In genomic region chr16:50313596-50314483, GRCh38 we compare ENCODE assay signal across 1 cellular context.
TF ChIP-seq lines count a peak whose summit lies in the region.

No MANE protein-coding gene starts in this region.

TF ChIP-seq in HepG2, 621 proteins besides CTCF, POLR2A, EP300 and RAD21 (continued from another document and continues in another):
- TF ChIP-seq ZBTB49 (CRISPR knock-in tag; IDR thresholded peaks at IDR 0.05; ENCODE audit: borderline replicate concordance) (no peak), SOX6 (IDR thresholded peaks at IDR 0.05) (no peak), SOX6 (CRISPR knock-in tag; IDR thresholded peaks at IDR 0.05) (peak; percentile 85), DPF2 (CRISPR knock-in tag; IDR thresholded peaks at IDR 0.05; ENCODE audit: borderline replicate concordance, low read depth) (0 out of 2 replicates have a peak, but pooled peaks have one; percentile 27), ZBTB10 (CRISPR knock-in tag; IDR thresholded peaks at IDR 0.05; ENCODE audit: borderline replicate concordance) (no peak), E2F5 (CRISPR knock-in tag; conservative IDR thresholded peaks at IDR 0.05) (no peak), SOX13 (IDR thresholded peaks at IDR 0.05) (peak; percentile 65), SOX13 (CRISPR knock-in tag; conservative IDR thresholded peaks at IDR 0.05 in 1 of 2, IDR thresholded peaks at IDR 0.05 in 1 of 2) (peak in 1 of 2 experiments; percentile 90; a peak in 2 of 4 replicates), BHLHE40 (IDR thresholded peaks at IDR 0.05; ENCODE audit: low read length) (no peak), MED1 (CRISPR knock-in tag; IDR thresholded peaks at IDR 0.05) (peak; percentile 68), NCOA5 (CRISPR knock-in tag; IDR thresholded peaks at IDR 0.05) (no peak), NFE2L1 (CRISPR knock-in tag; IDR thresholded peaks at IDR 0.05; ENCODE audit: borderline replicate concordance) (peak; percentile 86; the same call in 1 of the 2 replicates), KDM5A (IDR thresholded peaks at IDR 0.05; ENCODE audit: borderline replicate concordance, low read length) (no peak), ZNF501 (CRISPR knock-in tag; IDR thresholded peaks at IDR 0.05) (no peak), ZNF232 (CRISPR knock-in tag; IDR thresholded peaks at IDR 0.05; ENCODE audit: borderline replicate concordance) (0 out of 2 replicates have a peak, but pooled peaks have one; percentile 22), POLR2G (IDR thresholded peaks at IDR 0.05; ENCODE audit: low read depth, low read length) (0 out of 2 replicates have a peak, but pooled peaks have one; percentile 32), ZNF768 (CRISPR knock-in tag; IDR thresholded peaks at IDR 0.05) (peak; percentile 40; the same call in 1 of the 2 replicates), SALL1 (CRISPR knock-in tag; IDR thresholded peaks at IDR 0.05) (peak; percentile 61; the same call in 1 of the 2 replicates), ZBTB38 (CRISPR knock-in tag; IDR thresholded peaks at IDR 0.05) (peak; percentile 98), SIX4 (CRISPR knock-in tag; IDR thresholded peaks at IDR 0.05) (peak; percentile 24; the same call in 1 of the 2 replicates), ELF3 (CRISPR knock-in tag; IDR thresholded peaks at IDR 0.05) (peak; percentile 76), THRA (CRISPR knock-in tag; IDR thresholded peaks at IDR 0.05; ENCODE audit: borderline replicate concordance) (peak; percentile 74; the same call in 1 of the 2 replicates), CAMTA2 (CRISPR knock-in tag; IDR thresholded peaks at IDR 0.05; ENCODE audit: borderline replicate concordance) (no peak), SKIL (CRISPR knock-in tag; IDR thresholded peaks at IDR 0.05; ENCODE audit: borderline replicate concordance) (peak; percentile 94), HOXA3 (CRISPR knock-in tag; IDR thresholded peaks at IDR 0.05) (peak; percentile 90), RFXAP (CRISPR knock-in tag; IDR thresholded peaks at IDR 0.05; ENCODE audit: borderline replicate concordance) (0 out of 2 replicates have a peak, but pooled peaks have one; percentile 49), RARA (CRISPR knock-in tag; IDR thresholded peaks at IDR 0.05) (peak; percentile 74), FOXO1 (CRISPR knock-in tag; IDR thresholded peaks at IDR 0.05) (peak; percentile 85), ZNF792 (CRISPR knock-in tag; IDR thresholded peaks at IDR 0.05) (peak; percentile 63; the same call in 1 of the 2 replicates), CBFB (CRISPR knock-in tag; IDR thresholded peaks at IDR 0.05) (0 out of 2 replicates have a peak, but pooled peaks have one; percentile 24)
- TF ChIP-seq, protein P1, sequence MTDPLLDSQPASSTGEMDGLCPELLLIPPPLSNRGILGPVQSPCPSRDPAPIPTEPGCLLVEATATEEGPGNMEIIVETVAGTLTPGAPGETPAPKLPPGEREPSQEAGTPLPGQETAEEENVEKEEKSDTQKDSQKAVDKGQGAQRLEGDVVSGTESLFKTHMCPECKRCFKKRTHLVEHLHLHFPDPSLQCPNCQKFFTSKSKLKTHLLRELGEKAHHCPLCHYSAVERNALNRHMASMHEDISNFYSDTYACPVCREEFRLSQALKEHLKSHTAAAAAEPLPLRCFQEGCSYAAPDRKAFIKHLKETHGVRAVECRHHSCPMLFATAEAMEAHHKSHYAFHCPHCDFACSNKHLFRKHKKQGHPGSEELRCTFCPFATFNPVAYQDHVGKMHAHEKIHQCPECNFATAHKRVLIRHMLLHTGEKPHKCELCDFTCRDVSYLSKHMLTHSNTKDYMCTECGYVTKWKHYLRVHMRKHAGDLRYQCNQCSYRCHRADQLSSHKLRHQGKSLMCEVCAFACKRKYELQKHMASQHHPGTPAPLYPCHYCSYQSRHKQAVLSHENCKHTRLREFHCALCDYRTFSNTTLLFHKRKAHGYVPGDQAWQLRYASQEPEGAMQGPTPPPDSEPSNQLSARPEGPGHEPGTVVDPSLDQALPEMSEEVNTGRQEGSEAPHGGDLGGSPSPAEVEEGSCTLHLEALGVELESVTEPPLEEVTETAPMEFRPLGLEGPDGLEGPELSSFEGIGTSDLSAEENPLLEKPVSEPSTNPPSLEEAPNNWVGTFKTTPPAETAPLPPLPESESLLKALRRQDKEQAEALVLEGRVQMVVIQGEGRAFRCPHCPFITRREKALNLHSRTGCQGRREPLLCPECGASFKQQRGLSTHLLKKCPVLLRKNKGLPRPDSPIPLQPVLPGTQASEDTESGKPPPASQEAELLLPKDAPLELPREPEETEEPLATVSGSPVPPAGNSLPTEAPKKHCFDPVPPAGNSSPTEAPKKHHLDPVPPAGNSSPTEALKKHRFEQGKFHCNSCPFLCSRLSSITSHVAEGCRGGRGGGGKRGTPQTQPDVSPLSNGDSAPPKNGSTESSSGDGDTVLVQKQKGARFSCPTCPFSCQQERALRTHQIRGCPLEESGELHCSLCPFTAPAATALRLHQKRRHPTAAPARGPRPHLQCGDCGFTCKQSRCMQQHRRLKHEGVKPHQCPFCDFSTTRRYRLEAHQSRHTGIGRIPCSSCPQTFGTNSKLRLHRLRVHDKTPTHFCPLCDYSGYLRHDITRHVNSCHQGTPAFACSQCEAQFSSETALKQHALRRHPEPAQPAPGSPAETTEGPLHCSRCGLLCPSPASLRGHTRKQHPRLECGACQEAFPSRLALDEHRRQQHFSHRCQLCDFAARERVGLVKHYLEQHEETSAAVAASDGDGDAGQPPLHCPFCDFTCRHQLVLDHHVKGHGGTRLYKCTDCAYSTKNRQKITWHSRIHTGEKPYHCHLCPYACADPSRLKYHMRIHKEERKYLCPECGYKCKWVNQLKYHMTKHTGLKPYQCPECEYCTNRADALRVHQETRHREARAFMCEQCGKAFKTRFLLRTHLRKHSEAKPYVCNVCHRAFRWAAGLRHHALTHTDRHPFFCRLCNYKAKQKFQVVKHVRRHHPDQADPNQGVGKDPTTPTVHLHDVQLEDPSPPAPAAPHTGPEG (CRISPR knock-in tag; IDR thresholded peaks at IDR 0.05): peak; percentile 31; the same call in 1 of the 2 replicates
- TF ChIP-seq, protein P2, sequence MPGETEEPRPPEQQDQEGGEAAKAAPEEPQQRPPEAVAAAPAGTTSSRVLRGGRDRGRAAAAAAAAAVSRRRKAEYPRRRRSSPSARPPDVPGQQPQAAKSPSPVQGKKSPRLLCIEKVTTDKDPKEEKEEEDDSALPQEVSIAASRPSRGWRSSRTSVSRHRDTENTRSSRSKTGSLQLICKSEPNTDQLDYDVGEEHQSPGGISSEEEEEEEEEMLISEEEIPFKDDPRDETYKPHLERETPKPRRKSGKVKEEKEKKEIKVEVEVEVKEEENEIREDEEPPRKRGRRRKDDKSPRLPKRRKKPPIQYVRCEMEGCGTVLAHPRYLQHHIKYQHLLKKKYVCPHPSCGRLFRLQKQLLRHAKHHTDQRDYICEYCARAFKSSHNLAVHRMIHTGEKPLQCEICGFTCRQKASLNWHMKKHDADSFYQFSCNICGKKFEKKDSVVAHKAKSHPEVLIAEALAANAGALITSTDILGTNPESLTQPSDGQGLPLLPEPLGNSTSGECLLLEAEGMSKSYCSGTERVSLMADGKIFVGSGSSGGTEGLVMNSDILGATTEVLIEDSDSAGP (CRISPR knock-in tag; IDR thresholded peaks at IDR 0.05; ENCODE audit: borderline replicate concordance): peak; percentile 60; the same call in 1 of the 2 replicates
- TF ChIP-seq, protein P3, sequence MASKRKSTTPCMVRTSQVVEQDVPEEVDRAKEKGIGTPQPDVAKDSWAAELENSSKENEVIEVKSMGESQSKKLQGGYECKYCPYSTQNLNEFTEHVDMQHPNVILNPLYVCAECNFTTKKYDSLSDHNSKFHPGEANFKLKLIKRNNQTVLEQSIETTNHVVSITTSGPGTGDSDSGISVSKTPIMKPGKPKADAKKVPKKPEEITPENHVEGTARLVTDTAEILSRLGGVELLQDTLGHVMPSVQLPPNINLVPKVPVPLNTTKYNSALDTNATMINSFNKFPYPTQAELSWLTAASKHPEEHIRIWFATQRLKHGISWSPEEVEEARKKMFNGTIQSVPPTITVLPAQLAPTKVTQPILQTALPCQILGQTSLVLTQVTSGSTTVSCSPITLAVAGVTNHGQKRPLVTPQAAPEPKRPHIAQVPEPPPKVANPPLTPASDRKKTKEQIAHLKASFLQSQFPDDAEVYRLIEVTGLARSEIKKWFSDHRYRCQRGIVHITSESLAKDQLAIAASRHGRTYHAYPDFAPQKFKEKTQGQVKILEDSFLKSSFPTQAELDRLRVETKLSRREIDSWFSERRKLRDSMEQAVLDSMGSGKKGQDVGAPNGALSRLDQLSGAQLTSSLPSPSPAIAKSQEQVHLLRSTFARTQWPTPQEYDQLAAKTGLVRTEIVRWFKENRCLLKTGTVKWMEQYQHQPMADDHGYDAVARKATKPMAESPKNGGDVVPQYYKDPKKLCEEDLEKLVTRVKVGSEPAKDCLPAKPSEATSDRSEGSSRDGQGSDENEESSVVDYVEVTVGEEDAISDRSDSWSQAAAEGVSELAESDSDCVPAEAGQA (IDR thresholded peaks at IDR 0.05; ENCODE audit: low read depth): peak; percentile 40; the same call in 1 of the 2 replicates
- TF ChIP-seq, protein P3 (CRISPR knock-in tag; IDR thresholded peaks at IDR 0.05; ENCODE audit: borderline replicate concordance): no peak
